ENCODE assay signal across 8 cellular contexts in genomic region chr17:38824899-38825761, GRCh38. TPM values are rescaled to one million over a fixed set of nuclear protein-coding genes. Genes with fewer than 3 reads are reported as not detected.
A peak's percentile ranks its signal among the peaks of the same experiment; 100 is the strongest.
DNase-seq lines count a peak whose midpoint lies in the region; ATAC-seq and TF ChIP-seq lines count a peak whose summit lies in the region.

CWC25 (minus strand) TSS chr17:38825321; CDS start chr17:38825183, 138 bp downstream.

- TF ChIP-seq CTCF in Peyer's patch (IDR thresholded peaks at IDR 0.05) (peak in 1 of 6 experiments; percentile 19), esophagus muscularis mucosa (IDR thresholded peaks at IDR 0.05) (peak in 1 of 3 experiments; percentile 26)

- TF ChIP-seq POLR2A in Peyer's patch (IDR thresholded peaks at IDR 0.05) (peak; percentile 83 to 87), esophagus muscularis mucosa (IDR thresholded peaks at IDR 0.05; ENCODE audit: low read depth) (peak; percentile 87)

- peak; percentile 89 for DNase-seq in DMS 273 treated with DMSO at 0.1 percent for 48 hours (lab: John Stamatoyannopoulos, UW)
- peak; percentile 88 to 98 (median 97) for DNase-seq in Peyer's patch
- DNase-seq in activated T-cell treated with anti-CD3 and anti-CD28 coated beads, Interleukin-2, amount 50 U/mL, for 48 hours: peak; percentile 99 to 100
- peak; percentile 100 for DNase-seq in esophagus muscularis mucosa (ENCODE audit: extremely low spot score)
- DNase-seq in stimulated activated CD8-positive, alpha-beta memory T cell treated with anti-CD3 and anti-CD28 coated beads, Interleukin-7, amount 100 ng/mL, for 24 hours (ENCODE audit: low read depth): peak; percentile 94

- peak; percentile 65 for ATAC-seq in GM21717 (IDR thresholded peaks at IDR 0.05; ENCODE audit: unreplicated experiment)

- peak within 1 kb of the TSS; percentile 90 for H3K27ac ChIP-seq in KOPT-K1 (ENCODE audit: low read depth, low read length, poor library complexity, severe bottlenecking)
- peak within 1 kb of the TSS; percentile 94 to 99 (median 96) for H3K27ac ChIP-seq in Peyer's patch
- peak within 1 kb of the TSS; percentile 96 to 99 (median 97) for H3K27ac ChIP-seq in esophagus muscularis mucosa (replicated peaks in 1 of 4)
- H3K27ac ChIP-seq in muscle layer of duodenum (ENCODE audit: low read length): peak within 1 kb of the TSS; percentile 100

- H3K4me1 ChIP-seq in Peyer's patch (peaks cover 0 to 13% (median 6%) of the 10 kb centered on the region in 4 donors), esophagus muscularis mucosa (peaks cover 18 to 42% (median 28%) of the 10 kb centered on the region in 4 donors), muscle layer of duodenum (ENCODE audit: control insufficient read depth in 1 of 2, insufficient read depth in 2 of 2, low read length in 2 of 2) (peaks cover 9 to 22% of the 10 kb centered on the region in 2 donors)

- TF ChIP-seq EP300 in esophagus muscularis mucosa (IDR thresholded peaks at IDR 0.05): no peak

- intact Hi-C loops in esophagus muscularis mucosa (cut with DNase I): loop anchor here (2.0 kb wide), 1 partner anchor 28 kb away; the partner anchor contains the start of gene RPL23

- H3K4me3 ChIP-seq in Peyer's patch: peak within 1 kb of the TSS; percentile 60 to 96 (median 83)
- H3K4me3 ChIP-seq in esophagus muscularis mucosa: peak within 1 kb of the TSS; percentile 65 to 92 (median 76)
- H3K4me3 ChIP-seq in muscle layer of duodenum (ENCODE audit: low read depth in 1 of 2, low read length in 2 of 2): peak within 1 kb of the TSS; percentile 93 to 95

- H3K9me3 ChIP-seq in KOPT-K1 (ENCODE audit: insufficient read depth, low read length, poor library complexity, severe bottlenecking): no peaks in the 10 kb centered on the region
- H3K9me3 ChIP-seq in Peyer's patch: no peaks in the 10 kb centered on the region
- no peaks in the 10 kb centered on the region for H3K9me3 ChIP-seq in esophagus muscularis mucosa
- no peaks in the 10 kb centered on the region for H3K9me3 ChIP-seq in muscle layer of duodenum (ENCODE audit: control insufficient read depth in 1 of 2, low read length in 2 of 2)

- no peaks in the 10 kb centered on the region for H3K27me3 ChIP-seq in Peyer's patch
- no peaks in the 10 kb centered on the region for H3K27me3 ChIP-seq in esophagus muscularis mucosa
- H3K27me3 ChIP-seq in muscle layer of duodenum (ENCODE audit: low read depth, low read length): no peaks in the 10 kb centered on the region

- WGBS in esophagus muscularis mucosa: under 1% methylated on average over 37 of the region's 55 CpGs

- H3K36me3 ChIP-seq in KOPT-K1 (ENCODE audit: insufficient read depth, low read length) (peaks cover 18% of the 10 kb centered on the region), Peyer's patch (peaks cover 0 to 18% (median 0%) of the 10 kb centered on the region in 3 donors), esophagus muscularis mucosa (peaks cover 11 to 17% (median 14%) of the 10 kb centered on the region in 4 donors), muscle layer of duodenum (ENCODE audit: control insufficient read depth in 1 of 2, insufficient read depth in 2 of 2, low read length in 2 of 2) (peaks cover 9 to 21% of the 10 kb centered on the region in 2 donors)

RNA-seq across cellular contexts. Expression of gene CWC25, which starts in this region (rescaled TPM):
- total RNA-seq in Peyer's patch: 100 to 1,000 TPM in 1 of 4 donors, 10 to 100 TPM in 3; 49.4 to 106 (median 56.5) TPM
- 10 to 100 TPM; 16.5 to 27.8 (median 19.6) TPM for total RNA-seq in esophagus muscularis mucosa

Comparison
In these comparisons a context has a peak if more than half of its experiments do, and no peak if none do; other contexts are left out.
1. Peak in every context shown above with its lines: DNase-seq, ATAC-seq, H3K4me3 ChIP-seq and H3K27ac ChIP-seq.